Comparison of ENCODE assay signal across 11 cellular contexts in the genomic region with DNA sequence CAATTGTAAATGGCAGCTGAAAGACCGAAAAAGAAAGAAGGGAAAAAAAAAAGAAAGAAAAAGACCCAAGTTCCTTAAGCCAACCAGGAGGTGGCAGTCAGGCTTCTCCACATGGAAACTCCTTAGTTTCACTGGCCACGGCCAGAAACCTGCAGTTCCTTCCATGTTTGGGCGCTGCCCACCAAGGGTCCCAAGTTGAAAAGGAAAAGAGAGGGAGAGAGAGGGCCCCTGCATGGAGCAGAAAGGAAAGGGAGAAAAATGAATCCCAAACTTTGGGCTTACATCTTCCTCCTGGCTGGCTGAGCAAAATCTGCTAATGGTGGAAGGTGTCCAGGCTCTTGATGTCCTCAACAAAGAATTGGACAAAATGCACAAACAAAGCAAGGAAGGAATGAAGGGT. TPM values are rescaled to one million over a fixed set of nuclear protein-coding genes. Genes with fewer than 3 reads are reported as not detected.
DNase-seq lines count a peak whose midpoint lies in the region; ATAC-seq and TF ChIP-seq lines count a peak whose summit lies in the region.
"Had no signal": no experiment of that assay in that cellular context is flagged by ENCODE, and none has a peak within 500 bp of the region (broad histone marks: within the 10 kb centered on the region; RNA-seq: fewer than 3 reads in every experiment).

No MANE protein-coding gene starts in this region.

- ATAC-seq in HG02870 (IDR thresholded peaks at IDR 0.05; ENCODE audit: unreplicated experiment): no peak
- ATAC-seq: stimulated activated naive CD8-positive, alpha-beta T cell treated with anti-CD3 and anti-CD28 coated beads, Interleukin-15, amount 100 ng/mL, for 72 hours had no signal

- TF ChIP-seq POLR2A in NB4 (IDR thresholded peaks at IDR 0.05; ENCODE audit: extremely low read depth, insufficient read length): no peak

- H3K4me3 Mint-ChIP-seq in neural progenitor cell: no peak overlapping the region
- H3K4me3 Mint-ChIP-seq: memory B cell; stimulated activated naive CD8-positive, alpha-beta T cell treated with anti-CD3 and anti-CD28 coated beads, Interleukin-15, amount 100 ng/mL, for 72 hours had no signal

- peaks cover 4% of the 10 kb centered on the region for H3K4me1 Mint-ChIP-seq in neural progenitor cell
- H3K4me1 Mint-ChIP-seq: stimulated activated naive CD8-positive, alpha-beta T cell treated with anti-CD3 and anti-CD28 coated beads, Interleukin-15, amount 100 ng/mL, for 72 hours had no signal

- H3K27me3 Mint-ChIP-seq in neural progenitor cell (ENCODE audit: insufficient read depth, low read depth): no peaks in the 10 kb centered on the region
- H3K27me3 Mint-ChIP-seq: stimulated activated naive CD8-positive, alpha-beta T cell treated with anti-CD3 and anti-CD28 coated beads, Interleukin-15, amount 100 ng/mL, for 72 hours had no signal

- peaks cover 4% of the 10 kb centered on the region for H3K9me3 ChIP-seq in neural progenitor cell (ENCODE audit: low read depth)

- peak; percentile 35 for DNase-seq in EL
- peak; percentile 12 for DNase-seq in NB4 (ENCODE audit: low read depth)
- peak; percentile 68 for DNase-seq in choroid plexus epithelial cell (ENCODE audit: low read depth)
- peak; percentile 33 for DNase-seq in neural progenitor cell (ENCODE audit: low spot score)
- no peak for DNase-seq in NCI-H510A treated with DMSO at 0.1 percent for 48 hours (lab: John Stamatoyannopoulos, UW)
- DNase-seq in Ammon's horn (ENCODE audit: low spot score): no peak
- no peak for DNase-seq in DMS153 (lab: John Stamatoyannopoulos, UW)
- DNase-seq: stimulated activated CD4-positive, alpha-beta T cell treated with anti-CD3 and anti-CD28 coated beads, Interleukin-12 subunit alpha, Interleukin-12 subunit beta, amount 100 ng/mL, for 4 hours; stimulated activated naive CD8-positive, alpha-beta T cell treated with anti-CD3 and anti-CD28 coated beads, Interleukin-15, amount 100 ng/mL, for 72 hours had no signal

- H3K27ac ChIP-seq in neural progenitor cell: no peak overlapping the region

- peaks cover 34% of the 10 kb centered on the region for H3K9me3 Mint-ChIP-seq in neural progenitor cell
- H3K9me3 Mint-ChIP-seq: stimulated activated naive CD8-positive, alpha-beta T cell treated with anti-CD3 and anti-CD28 coated beads, Interleukin-15, amount 100 ng/mL, for 72 hours had no signal

- no peaks in the 10 kb centered on the region for H3K36me3 ChIP-seq in neural progenitor cell

- no peaks in the 10 kb centered on the region for H3K36me3 Mint-ChIP-seq in neural progenitor cell
- H3K36me3 Mint-ChIP-seq: memory B cell had no signal

- no peak overlapping the region for H3K9ac ChIP-seq in neural progenitor cell

- H2AFZ ChIP-seq in neural progenitor cell (replicated peaks): peak overlapping the region; percentile 37

- H3K27ac Mint-ChIP-seq in neural progenitor cell: no peak overlapping the region
- H3K27ac Mint-ChIP-seq: memory B cell; stimulated activated naive CD8-positive, alpha-beta T cell treated with anti-CD3 and anti-CD28 coated beads, Interleukin-15, amount 100 ng/mL, for 72 hours had no signal

- H4K20me1 ChIP-seq in neural progenitor cell (ENCODE audit: low read depth): no peaks in the 10 kb centered on the region

- TF ChIP-seq CTCF in NB4 (IDR thresholded peaks at IDR 0.05; ENCODE audit: low read depth, low read length) (peak; percentile 17), choroid plexus epithelial cell (conservative IDR thresholded peaks at IDR 0.05; ENCODE audit: low read depth, low read length) (peak; percentile 67), neural progenitor cell (IDR thresholded peaks at IDR 0.05) (peak; percentile 46)

- no peaks in the 10 kb centered on the region for H3K79me2 ChIP-seq in neural progenitor cell (ENCODE audit: low read depth)

- no peak overlapping the region for H3K4me2 ChIP-seq in neural progenitor cell

- no peaks in the 10 kb centered on the region for H3F3A ChIP-seq in neural progenitor cell (ENCODE audit: low read depth)

- H3K4me3 ChIP-seq in NB4 (ENCODE audit: low read depth, low read length) (no peak overlapping the region), choroid plexus epithelial cell (ENCODE audit: low read depth, low read length) (no peak overlapping the region), neural progenitor cell (no peak overlapping the region)

- no peaks in the 10 kb centered on the region for H3K27me3 ChIP-seq in neural progenitor cell

- no peaks in the 10 kb centered on the region for H3K4me1 ChIP-seq in neural progenitor cell

RNA-seq across cellular contexts. Expression of gene ABCA13, which starts 31.8 kb away (rescaled TPM):
- not detected in 2 replicates for total RNA-seq in neural progenitor cell (ENCODE audit: low replicate concordance)

RNA-seq across cellular contexts. Expression of gene UPP1, which starts 50.4 kb away (rescaled TPM):
- 11.2 and 15.0 TPM in 2 replicates for total RNA-seq in neural progenitor cell (ENCODE audit: low replicate concordance)

Comparison
In these comparisons a context has a peak if more than half of its experiments do, and no peak if none do; other contexts are left out.
1. DNase-seq: peak in EL (single experiment), NB4 (single experiment), choroid plexus epithelial cell (single experiment) and neural progenitor cell (single experiment); none in NCI-H510A treated with DMSO at 0.1 percent for 48 hours (single experiment), Ammon's horn (single experiment) and DMS153 (single experiment).
2. CTCF ChIP-seq: peak in every context shown above with its lines; median percentile 67 in choroid plexus epithelial cell; 46 in neural progenitor cell; 17 in NB4.